21 cellular contexts compared by ENCODE assay signal in the genomic region with DNA sequence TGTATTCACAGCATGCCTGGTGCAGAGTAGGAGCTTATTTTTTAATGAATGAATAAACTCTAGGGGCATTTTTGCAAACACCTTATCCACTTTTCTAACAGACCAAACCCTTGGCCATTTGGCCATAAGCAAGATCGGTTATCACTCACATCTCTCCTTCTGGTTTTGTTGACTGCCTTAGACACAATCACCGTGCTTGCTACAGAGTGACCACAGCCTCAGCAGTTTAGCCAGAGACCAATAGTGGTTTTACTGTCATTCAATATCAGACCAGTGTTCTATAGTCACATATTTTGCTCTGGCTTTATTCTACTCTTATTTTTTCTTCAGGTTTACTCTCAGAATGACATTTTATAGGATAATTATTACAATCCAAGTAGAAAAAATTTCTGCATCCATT. TPM values are rescaled to one million over a fixed set of nuclear protein-coding genes. Genes with fewer than 3 reads are reported as not detected.
DNase-seq lines count a peak whose midpoint lies in the region; ATAC-seq and TF ChIP-seq lines count a peak whose summit lies in the region.
"Had no signal": no experiment of that assay in that cellular context is flagged by ENCODE, and none has a peak within 500 bp of the region (broad histone marks: within the 10 kb centered on the region; RNA-seq: fewer than 3 reads in every experiment).

No MANE protein-coding gene starts in this region.

- intact Hi-C loops in activated CD8-positive, alpha-beta T cell treated with anti-CD3 and anti-CD28 coated beads for 36 hours (cut with micrococcal nuclease) = no loop called here

- peaks cover 12% of the 10 kb centered on the region for H3K4me1 Mint-ChIP-seq in activated CD8-positive, alpha-beta T cell treated with anti-CD3 and anti-CD28 coated beads for 36 hours (ENCODE audit: low read depth)
- H3K4me1 Mint-ChIP-seq in activated CD8-positive, alpha-beta T cell treated with anti-CD3 and anti-CD28 coated beads, Interleukin-2, amount 10 ng/mL, durations not matched to agents 7 days and 5 days (ENCODE audit: low read depth) = peaks cover 13% of the 10 kb centered on the region
- peaks cover 18% of the 10 kb centered on the region for H3K4me1 Mint-ChIP-seq in stimulated activated naive CD8-positive, alpha-beta T cell treated with anti-CD3 and anti-CD28 coated beads, Interleukin-15, Interleukin-2, amounts not matched to agents 100 ng/mL and 50 ng/mL, for 24 hours (ENCODE audit: low read depth)

- no peak overlapping the region for H3K4me2 ChIP-seq in neuronal stem cell (ENCODE audit: insufficient read depth, low read length, poor library complexity, severe bottlenecking)
- H3K4me2 ChIP-seq: BLaER1 treated with 17β-estradiol and CSF1 and Interleukin-3, amounts not matched to agents 10 nM and 100 nM had no signal

- H2AK5ac ChIP-seq in neuronal stem cell (ENCODE audit: low read depth, low read length) = no peak overlapping the region

- H3K23ac ChIP-seq in neuronal stem cell (ENCODE audit: low read depth, low read length, poor library complexity) = no peak overlapping the region

- no peak overlapping the region for H4K8ac ChIP-seq in neuronal stem cell (ENCODE audit: low read depth, low read length)

- H3K14ac ChIP-seq in neuronal stem cell (ENCODE audit: low read length) = no peak overlapping the region

- H3K4me3 ChIP-seq in neuronal stem cell (ENCODE audit: low read length in 2 of 2) = no peak overlapping the region
- H3K4me3 ChIP-seq: BLaER1 treated with 17β-estradiol and CSF1 and Interleukin-3, amounts not matched to agents 10 nM and 100 nM; SJCRH30 had no signal

- CTCF ChIA-PET in activated CD8-positive, alpha-beta T cell treated with anti-CD3 and anti-CD28 coated beads for 36 hours (lab: Charles Lee) = no interaction called here
- CTCF ChIA-PET in activated CD8-positive, alpha-beta T cell treated with anti-CD3 and anti-CD28 coated beads, Interleukin-2, amount 10 ng/mL, durations not matched to agents 7 days and 5 days (lab: Charles Lee) = no interaction called here

- ATAC-seq in activated CD8-positive, alpha-beta T cell treated with anti-CD3 and anti-CD28 coated beads for 36 hours = no peak
- no peak for ATAC-seq in activated CD8-positive, alpha-beta T cell treated with anti-CD3 and anti-CD28 coated beads, Interleukin-2, amount 10 ng/mL, durations not matched to agents 7 days and 5 days
- ATAC-seq in stimulated activated naive CD8-positive, alpha-beta T cell treated with anti-CD3 and anti-CD28 coated beads, Interleukin-15, Interleukin-2, amounts not matched to agents 100 U/mL and 50 U/mL, for 24 hours = no peak
- no peak for ATAC-seq in activated CD4-positive, CD25-positive, alpha-beta regulatory T cell treated with anti-CD3 and anti-CD28 coated beads, Interleukin-2, amount 50 U/mL, for 24 hours

- no peak overlapping the region for H3K27ac ChIP-seq in neuronal stem cell (replicated peaks; ENCODE audit: low read length)
- H3K27ac ChIP-seq: BLaER1 treated with 17β-estradiol and CSF1 and Interleukin-3, amounts not matched to agents 10 nM and 100 nM; SJCRH30 had no signal

- H3K9ac ChIP-seq in neuronal stem cell (ENCODE audit: low read depth, low read length, poor library complexity) = no peak overlapping the region
- H3K9ac ChIP-seq: BLaER1 treated with 17β-estradiol and CSF1 and Interleukin-3, amounts not matched to agents 10 nM and 100 nM had no signal

- no peak overlapping the region for H2BK15ac ChIP-seq in neuronal stem cell (ENCODE audit: low read length)

- H3K27ac Mint-ChIP-seq in activated CD8-positive, alpha-beta T cell treated with anti-CD3 and anti-CD28 coated beads for 36 hours = peak overlapping the region; percentile 14
- H3K27ac Mint-ChIP-seq in activated CD8-positive, alpha-beta T cell treated with anti-CD3 and anti-CD28 coated beads, Interleukin-2, amount 10 ng/mL, durations not matched to agents 7 days and 5 days = no peak overlapping the region
- peak overlapping the region; percentile 14 for H3K27ac Mint-ChIP-seq in stimulated activated naive CD8-positive, alpha-beta T cell treated with anti-CD3 and anti-CD28 coated beads, Interleukin-15, Interleukin-2, amounts not matched to agents 100 ng/mL and 50 ng/mL, for 24 hours

- H3K79me1 ChIP-seq in neuronal stem cell (ENCODE audit: low read depth, low read length) = no peaks in the 10 kb centered on the region

- peak overlapping the region; percentile 46 for H3K4me3 Mint-ChIP-seq in activated CD8-positive, alpha-beta T cell treated with anti-CD3 and anti-CD28 coated beads for 36 hours
- H3K4me3 Mint-ChIP-seq in activated CD8-positive, alpha-beta T cell treated with anti-CD3 and anti-CD28 coated beads, Interleukin-2, amount 10 ng/mL, durations not matched to agents 7 days and 5 days = no peak overlapping the region
- H3K4me3 Mint-ChIP-seq in stimulated activated naive CD8-positive, alpha-beta T cell treated with anti-CD3 and anti-CD28 coated beads, Interleukin-15, Interleukin-2, amounts not matched to agents 100 ng/mL and 50 ng/mL, for 24 hours = peak overlapping the region; percentile 47

- H3K36me3 Mint-ChIP-seq in activated CD8-positive, alpha-beta T cell treated with anti-CD3 and anti-CD28 coated beads for 36 hours (ENCODE audit: low read depth) = peaks cover 4% of the 10 kb centered on the region
- H3K36me3 Mint-ChIP-seq in activated CD8-positive, alpha-beta T cell treated with anti-CD3 and anti-CD28 coated beads, Interleukin-2, amount 10 ng/mL, durations not matched to agents 7 days and 5 days (ENCODE audit: low read depth) = peaks cover 22% of the 10 kb centered on the region
- H3K36me3 Mint-ChIP-seq in stimulated activated naive CD8-positive, alpha-beta T cell treated with anti-CD3 and anti-CD28 coated beads, Interleukin-15, Interleukin-2, amounts not matched to agents 100 ng/mL and 50 ng/mL, for 24 hours (ENCODE audit: low read depth) = peaks cover 7% of the 10 kb centered on the region

- no CpG with 5 or more reads among the region's 2 CpGs for WGBS in neuronal stem cell (ENCODE audit: extremely low coverage in 2 of 2, insufficient read length in 2 of 2, insufficient replicate concordance in 1 of 2), 2 donors

- no peaks in the 10 kb centered on the region for H3K4me1 ChIP-seq in neuronal stem cell (ENCODE audit: control insufficient read depth in 2 of 2, insufficient read depth in 1 of 2, low read depth in 1 of 2, low read length in 2 of 2)
- H3K4me1 ChIP-seq: BLaER1 treated with 17β-estradiol and CSF1 and Interleukin-3, amounts not matched to agents 10 nM and 100 nM; Peyer's patch; SJCRH30 had no signal

- no peak for TF ChIP-seq CTCF in activated CD8-positive, alpha-beta T cell treated with anti-CD3 and anti-CD28 coated beads for 36 hours (IDR thresholded peaks at IDR 0.05)

- peaks cover 0 to under 1% of the 10 kb centered on the region in 2 donors for H3K9me3 ChIP-seq in neuronal stem cell (replicated peaks in 1 of 2; ENCODE audit: control insufficient read depth in 2 of 2, insufficient read depth in 1 of 2, low read depth in 1 of 2, low read length in 2 of 2)
- H3K9me3 ChIP-seq: Peyer's patch, SJCRH30 had no signal

- POLR2A ChIA-PET in activated CD8-positive, alpha-beta T cell treated with anti-CD3 and anti-CD28 coated beads for 36 hours (lab: Charles Lee) = no interaction called here
- POLR2A ChIA-PET in activated CD8-positive, alpha-beta T cell treated with anti-CD3 and anti-CD28 coated beads, Interleukin-2, amount 10 ng/mL, durations not matched to agents 7 days and 5 days (lab: Charles Lee) = interaction anchor here (0.6 kb wide), 1 partner anchor 948 kb away, joined by 4 read pairs; no protein-coding TSS in a partner anchor

- H3K27me3 ChIP-seq in neuronal stem cell (ENCODE audit: control insufficient read depth in 3 of 3, insufficient read depth in 3 of 3, low read depth in 1 of 3, low read length in 3 of 3) = no peaks in the 10 kb centered on the region
- H3K27me3 ChIP-seq: BLaER1 treated with 17β-estradiol and CSF1 and Interleukin-3, amounts not matched to agents 10 nM and 100 nM; Peyer's patch; SJCRH30 had no signal

- no peak overlapping the region for H3K4ac ChIP-seq in neuronal stem cell (ENCODE audit: low read length)

- no peak overlapping the region for H3K18ac ChIP-seq in neuronal stem cell (ENCODE audit: low read length)

- peaks cover 3% of the 10 kb centered on the region for H3K9me3 Mint-ChIP-seq in activated CD8-positive, alpha-beta T cell treated with anti-CD3 and anti-CD28 coated beads for 36 hours
- H3K9me3 Mint-ChIP-seq in activated CD8-positive, alpha-beta T cell treated with anti-CD3 and anti-CD28 coated beads, Interleukin-2, amount 10 ng/mL, durations not matched to agents 7 days and 5 days (ENCODE audit: insufficient read depth) = no peaks in the 10 kb centered on the region
- no peaks in the 10 kb centered on the region for H3K9me3 Mint-ChIP-seq in stimulated activated naive CD8-positive, alpha-beta T cell treated with anti-CD3 and anti-CD28 coated beads, Interleukin-15, Interleukin-2, amounts not matched to agents 100 ng/mL and 50 ng/mL, for 24 hours
- H3K9me3 Mint-ChIP-seq: IgD-negative memory B cell had no signal

- H2BK120ac ChIP-seq in neuronal stem cell (ENCODE audit: low read depth, low read length) = no peak overlapping the region

- H2BK5ac ChIP-seq in neuronal stem cell (ENCODE audit: low read length) = no peak overlapping the region

- no peak overlapping the region for H2BK12ac ChIP-seq in neuronal stem cell (ENCODE audit: low read length)

- no peaks in the 10 kb centered on the region for H3K36me3 ChIP-seq in neuronal stem cell (replicated peaks in 1 of 2; ENCODE audit: control insufficient read depth in 2 of 2, insufficient read depth in 2 of 2, low read length in 2 of 2)
- H3K36me3 ChIP-seq: Peyer's patch, SJCRH30 had no signal

- no peak for DNase-seq in activated CD8-positive, alpha-beta T cell treated with anti-CD3 and anti-CD28 coated beads for 36 hours
- DNase-seq in activated CD8-positive, alpha-beta T cell treated with anti-CD3 and anti-CD28 coated beads, Interleukin-2, amount 10 ng/mL, durations not matched to agents 7 days and 5 days = no peak
- no peak for DNase-seq in stimulated activated naive CD8-positive, alpha-beta T cell treated with anti-CD3 and anti-CD28 coated beads, Interleukin-15, Interleukin-2, amounts not matched to agents 100 U/mL and 50 U/mL, for 24 hours
- DNase-seq in dedifferentiated amniotic fluid mesenchymal stem cell (ENCODE audit: extremely low spot score) (peak; percentile 9), DMS79 treated with DMSO at 0.1 percent for 48 hours (lab: John Stamatoyannopoulos, UW) (no peak), neuronal stem cell (ENCODE audit: low spot score) (no peak)
- DNase-seq: 8988T; NCI-H1105; NCI-H146; NCI-H2029 treated with DMSO at 0.1 percent for 48 hours; NCI-H345; NCI-H524; NCI-H774; NK-92 treated with Interleukin-12 subunit alpha and Interleukin-12 subunit beta, amount 100 ng/mL, for 24 hours; Peyer's patch; SJCRH30 had no signal

- H4K91ac ChIP-seq in neuronal stem cell (ENCODE audit: low read depth, low read length, poor library complexity) = no peak overlapping the region

- H2AFZ ChIP-seq in neuronal stem cell (ENCODE audit: low read length) = no peak overlapping the region

- H3K27me3 Mint-ChIP-seq in activated CD8-positive, alpha-beta T cell treated with anti-CD3 and anti-CD28 coated beads for 36 hours = no peaks in the 10 kb centered on the region
- H3K27me3 Mint-ChIP-seq in activated CD8-positive, alpha-beta T cell treated with anti-CD3 and anti-CD28 coated beads, Interleukin-2, amount 10 ng/mL, durations not matched to agents 7 days and 5 days (ENCODE audit: low read depth) = no peaks in the 10 kb centered on the region
- no peaks in the 10 kb centered on the region for H3K27me3 Mint-ChIP-seq in stimulated activated naive CD8-positive, alpha-beta T cell treated with anti-CD3 and anti-CD28 coated beads, Interleukin-15, Interleukin-2, amounts not matched to agents 100 ng/mL and 50 ng/mL, for 24 hours
- H3K27me3 Mint-ChIP-seq: IgD-negative memory B cell had no signal

RNA-seq across cellular contexts. Expression of a gene that starts 2.2 kb away (rescaled TPM):
- total RNA-seq in activated CD8-positive, alpha-beta T cell treated with anti-CD3 and anti-CD28 coated beads for 36 hours = 1 to 10 TPM; 4.7 to 4.9 TPM
- total RNA-seq in activated CD8-positive, alpha-beta T cell treated with anti-CD3 and anti-CD28 coated beads, Interleukin-2, amount 10 ng/mL, durations not matched to agents 7 days and 5 days = 1 to 10 TPM; 6.0 to 6.3 TPM
- not detected for polyA plus RNA-seq in neuronal stem cell (2013, experiment 1 of 2)
- not detected for polyA plus RNA-seq in neuronal stem cell (2013, experiment 2 of 2)
- total RNA-seq: H4, SJCRH30 had no signal
